Comparison of ENCODE assay signal across 8 cellular contexts in genomic region chr6:43771210-43771857, GRCh38. TPM values are rescaled to one million over a fixed set of nuclear protein-coding genes. Genes with fewer than 3 reads are reported as not detected.
DNase-seq lines count a peak whose midpoint lies in the region; ATAC-seq and TF ChIP-seq lines count a peak whose summit lies in the region.

No MANE protein-coding gene starts in this region.

- H3K27ac ChIP-seq in esophagus muscularis mucosa (replicated peaks in 1 of 4) (peak overlapping the region; percentile 97 to 99 (median 97)), stomach (peak overlapping the region; percentile 96 to 99 (median 96))
- H3K27ac ChIP-seq in naive thymus-derived CD4-positive, alpha-beta T cell (ENCODE audit: low read depth, low read length): peak overlapping the region; percentile 45

- H3K36me3 ChIP-seq in esophagus muscularis mucosa (peaks cover 0 to 3% (median 1%) of the 10 kb centered on the region in 4 donors), stomach (peaks cover 0 to 9% (median 4%) of the 10 kb centered on the region in 4 donors)
- H3K36me3 ChIP-seq in naive thymus-derived CD4-positive, alpha-beta T cell (ENCODE audit: control insufficient read depth in 2 of 3, insufficient read depth in 3 of 3, low read length in 3 of 3): no peaks in the 10 kb centered on the region

- DNase-seq in AG08395 (ENCODE audit: low spot score): peak; percentile 47
- peak; percentile 18 for DNase-seq in NOMO-1 treated with DMSO at 0.1 percent for 48 hours (lab: John Stamatoyannopoulos, UW; ENCODE audit: unreplicated experiment)
- DNase-seq in activated T-cell treated with anti-CD3 and anti-CD28 coated beads, Interleukin-2, amount 50 U/mL, for 48 hours: peak; percentile 76 to 80
- no peak for DNase-seq in esophagus muscularis mucosa (ENCODE audit: extremely low spot score)
- peak in 8 of 9 donors; percentile 19 to 83 (median 48) for DNase-seq in naive thymus-derived CD4-positive, alpha-beta T cell
- peak; percentile 76 for DNase-seq in stomach
- no peak for DNase-seq in OCI-M2 (lab: John Stamatoyannopoulos, UW; ENCODE audit: unreplicated experiment)

- no peaks in the 10 kb centered on the region for H3K9me3 ChIP-seq in esophagus muscularis mucosa
- no peaks in the 10 kb centered on the region for H3K9me3 ChIP-seq in naive thymus-derived CD4-positive, alpha-beta T cell (ENCODE audit: control insufficient read depth in 2 of 3, low read length in 3 of 3)
- no peaks in the 10 kb centered on the region for H3K9me3 ChIP-seq in stomach

- H3K4me3 ChIP-seq in esophagus muscularis mucosa: peak overlapping the region; percentile 73 to 83 (median 82)
- H3K4me3 ChIP-seq in naive thymus-derived CD4-positive, alpha-beta T cell (ENCODE audit: low read length): peak overlapping the region; percentile 73
- peak overlapping the region; percentile 65 to 85 (median 80) for H3K4me3 ChIP-seq in stomach

- peak overlapping the region in 9 of 10 donors; percentile 29 to 99 (median 91) for H3K4me3 Mint-ChIP-seq in naive thymus-derived CD4-positive, alpha-beta T cell

- under 1% methylated on average over 20 of the region's 66 CpGs for WGBS in esophagus muscularis mucosa
- 0 to 1% (median 1%) methylated on average over 33 to 66 of the region's 66 CpGs for WGBS in stomach, 5 donors

- TF ChIP-seq POLR2A in esophagus muscularis mucosa (IDR thresholded peaks at IDR 0.05; ENCODE audit: low read depth) (peak; percentile 10), stomach (IDR thresholded peaks at IDR 0.05) (no peak)

- intact Hi-C loops in esophagus muscularis mucosa (cut with DNase I): loop anchor here (5.0 to 10.0 kb wide), 2 partner anchors 144 to 203 kb away; partner anchors contain the start of gene GTPBP2
- intact Hi-C loops in naive thymus-derived CD4-positive, alpha-beta T cell (cut with micrococcal nuclease): loop anchor here (2.0 to 5.0 kb wide), 7 partner anchors 143 to 599 kb away; partner anchors contain the start of genes GTPBP2 (in 1 of the 2), HSP90AB1 (in 1 of the 2), POLR1C (in 1 of the 2) and SLC29A1 (in 1 of the 2)
- intact Hi-C loops in stomach (cut with DNase I; ENCODE audit: low total_unique reads): no loop called here

- peaks cover 11 to 45% (median 22%) of the 10 kb centered on the region in 7 donors for H3K4me1 Mint-ChIP-seq in naive thymus-derived CD4-positive, alpha-beta T cell

- ATAC-seq in GM19324 (IDR thresholded peaks at IDR 0.05; ENCODE audit: low FRiP score, unreplicated experiment): peak; percentile 24
- peak; percentile 23 for ATAC-seq in naive thymus-derived CD4-positive, alpha-beta T cell

- peaks cover 43 to 64% (median 63%) of the 10 kb centered on the region in 4 donors for H3K4me1 ChIP-seq in esophagus muscularis mucosa
- H3K4me1 ChIP-seq in naive thymus-derived CD4-positive, alpha-beta T cell (ENCODE audit: control insufficient read depth in 2 of 2, insufficient read depth in 2 of 2, low read length in 2 of 2): peaks cover 3 to 9% of the 10 kb centered on the region in 2 donors
- H3K4me1 ChIP-seq in stomach: peaks cover 51 to 79% (median 71%) of the 10 kb centered on the region in 4 donors

- CTCF ChIA-PET in naive thymus-derived CD4-positive, alpha-beta T cell (lab: Charles Lee): interaction anchor here (1.2 to 2.0 kb wide), 2 partner anchors 104 to 304 kb away, joined by 3 to 13 read pairs; no protein-coding TSS in a partner anchor

- TF ChIP-seq CTCF in esophagus muscularis mucosa (IDR thresholded peaks at IDR 0.05): peak in 1 of 3 experiments; percentile 17
- no peak for TF ChIP-seq CTCF in stomach (IDR thresholded peaks at IDR 0.05)

- H3K36me3 Mint-ChIP-seq in naive thymus-derived CD4-positive, alpha-beta T cell: peaks cover 0 to 9% (median 0%) of the 10 kb centered on the region in 5 donors

- H3K27me3 ChIP-seq in esophagus muscularis mucosa (no peaks in the 10 kb centered on the region), stomach (no peaks in the 10 kb centered on the region)
- H3K27me3 ChIP-seq in naive thymus-derived CD4-positive, alpha-beta T cell (ENCODE audit: control insufficient read depth in 2 of 2, insufficient read depth in 2 of 2, low read length in 2 of 2): peaks cover 6 to 8% of the 10 kb centered on the region in 2 donors

- H3K27ac Mint-ChIP-seq in naive thymus-derived CD4-positive, alpha-beta T cell: peak overlapping the region in 1 of 9 donors; percentile 76

- POLR2A ChIA-PET in naive thymus-derived CD4-positive, alpha-beta T cell (lab: Charles Lee): interaction anchor here (0.6 kb wide), 1 partner anchor 297 kb away, joined by 3 read pairs; no protein-coding TSS in a partner anchor

- H3K27me3 Mint-ChIP-seq in naive thymus-derived CD4-positive, alpha-beta T cell: peaks cover 0 to 21% (median 16%) of the 10 kb centered on the region in 5 donors

- TF ChIP-seq EP300 in esophagus muscularis mucosa (IDR thresholded peaks at IDR 0.05) (no peak), stomach (IDR thresholded peaks at IDR 0.05) (no peak)

- H3K9me3 Mint-ChIP-seq in naive thymus-derived CD4-positive, alpha-beta T cell: peaks cover 0 to 4% (median 0%) of the 10 kb centered on the region in 11 donors

RNA-seq across cellular contexts. Expression of gene VEGFA, which starts 1.3 kb away (rescaled TPM):
- total RNA-seq in esophagus muscularis mucosa (10 to 100 TPM; 39.2 to 58.5 (median 45.0) TPM), stomach (100 to 1,000 TPM; 193 to 438 (median 352) TPM)
- 10 to 100 TPM in 3 of 5 experiments, under 1 TPM in 2; 0.60 to 72.1 (median 19.4) TPM for total RNA-seq in naive thymus-derived CD4-positive, alpha-beta T cell
- polyA plus RNA-seq in naive thymus-derived CD4-positive, alpha-beta T cell: under 1 TPM in 1 of 2 donors, not detected in 1; 0.26 TPM
- polyA plus RNA-seq in stomach: 10 to 100 TPM; 28.6 to 87.7 (median 31.5) TPM

Comparison
In these comparisons a context has a peak if more than half of its experiments do, and no peak if none do; other contexts are left out.
1. DNase-seq: peak in AG08395 (single experiment), NOMO-1 treated with DMSO at 0.1 percent for 48 hours (single experiment), activated T-cell treated with anti-CD3 and anti-CD28 coated beads, Interleukin-2, amount 50 U/mL, for 48 hours (2 of 2), naive thymus-derived CD4-positive, alpha-beta T cell (8 of 9) and stomach (single experiment); none in esophagus muscularis mucosa (single experiment) and OCI-M2 (single experiment).
2. H3K27ac ChIP-seq: peak in every context shown above with its lines; median percentile 97 in esophagus muscularis mucosa; 96 in stomach; 45 in naive thymus-derived CD4-positive, alpha-beta T cell.
3. Peak in every context shown above with its lines, with median percentiles within 50 percentile points of each other: H3K4me3 ChIP-seq.